Comparison of ENCODE assay signal across 13 cellular contexts in the genomic region with DNA sequence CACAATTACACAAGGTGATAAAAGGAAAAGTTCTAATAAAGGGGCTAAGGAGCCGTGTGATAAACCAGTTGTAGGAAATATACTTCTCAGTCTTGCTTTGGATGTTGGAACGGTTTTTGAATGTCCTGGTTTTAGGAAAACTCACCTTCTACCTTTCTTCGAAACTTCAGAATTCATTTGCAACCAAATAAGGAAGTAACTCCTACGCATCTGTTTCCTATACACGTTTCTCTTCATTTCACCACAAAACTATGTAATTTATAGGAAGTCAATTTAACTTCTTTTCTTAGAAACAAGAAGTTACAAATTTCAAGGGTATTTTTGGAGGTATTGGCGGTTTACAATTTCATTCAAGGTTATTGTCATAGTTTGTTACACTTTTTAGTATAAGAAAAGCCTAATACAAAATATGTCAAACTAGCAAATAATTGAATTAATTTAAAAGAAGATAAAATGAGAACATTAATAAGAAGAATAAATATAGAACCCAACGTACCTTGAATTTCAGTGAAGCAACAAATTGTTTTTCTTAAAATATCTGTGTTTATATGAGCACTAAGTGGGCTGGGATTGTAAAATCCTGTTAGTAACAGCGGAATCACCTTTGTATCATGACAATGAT. TPM values are rescaled to one million over a fixed set of nuclear protein-coding genes. Genes with fewer than 3 reads are reported as not detected.
DNase-seq lines count a peak whose midpoint lies in the region; ATAC-seq, FAIRE-seq and TF ChIP-seq lines count a peak whose summit lies in the region.
"Had no signal": no experiment of that assay in that cellular context is flagged by ENCODE, and none has a peak within 500 bp of the region (broad histone marks: within the 10 kb centered on the region; RNA-seq: fewer than 3 reads in every experiment).

No MANE protein-coding gene starts in this region.

- H4K91ac ChIP-seq in IMR-90 (ENCODE audit: insufficient read depth, low read depth, low read length): peak overlapping the region; percentile 42; the same call in 1 of the 2 replicates

- H3K27ac ChIP-seq in IMR-90 (ENCODE audit: insufficient read depth, low read length) (no peak overlapping the region), hepatocyte (no peak overlapping the region)
- H3K27ac ChIP-seq: C4-2B, esophagus squamous epithelium had no signal

- TF ChIP-seq RAD21 in IMR-90 (IDR thresholded peaks at IDR 0.05; ENCODE audit: low read length): no peak

- in situ Hi-C loops in IMR-90 (cut with MboI; ENCODE audit: low sequenced_read_pairs): no loop called here

- POLR2A ChIA-PET in IMR-90 (lab: Charles Lee; ENCODE audit: unreplicated experiment): no interaction called here

- H2BK5ac ChIP-seq in IMR-90 (ENCODE audit: low read depth, low read length, poor library complexity, severe bottlenecking): no peak overlapping the region

- no peaks in the 10 kb centered on the region for H4K20me1 ChIP-seq in IMR-90 (ENCODE audit: insufficient read depth, low read length)
- H4K20me1 ChIP-seq in hepatocyte (ENCODE audit: insufficient read depth, poor library complexity, severe bottlenecking): no peaks in the 10 kb centered on the region

- no peak overlapping the region for H3K56ac ChIP-seq in IMR-90 (ENCODE audit: extremely low read depth, insufficient read depth, low read length)

- no peak overlapping the region for H3K9ac ChIP-seq in IMR-90 (ENCODE audit: low read depth, low read length)

- H2AK5ac ChIP-seq in IMR-90 (ENCODE audit: low read depth, low read length): no peak overlapping the region

- no peak for TF ChIP-seq POLR2A in IMR-90 (IDR thresholded peaks at IDR 0.05; ENCODE audit: low read depth, low read length)

- no peak overlapping the region for H4K5ac ChIP-seq in IMR-90 (ENCODE audit: low read depth, low read length)

- H2BK120ac ChIP-seq in IMR-90 (ENCODE audit: low read depth, low read length): peak overlapping the region; percentile 77; the same call in 1 of the 2 replicates

- no peak overlapping the region; the same call in 1 of the 2 replicates for H3K18ac ChIP-seq in IMR-90 (ENCODE audit: low read depth, low read length)

- peak overlapping the region; percentile 94 for H2BK20ac ChIP-seq in IMR-90 (ENCODE audit: low read depth, low read length)

- H3K27me3 ChIP-seq in IMR-90 (ENCODE audit: control insufficient read depth, insufficient read depth, low read length) (no peaks in the 10 kb centered on the region), hepatocyte (no peaks in the 10 kb centered on the region)
- H3K27me3 ChIP-seq: esophagus squamous epithelium had no signal

- intact Hi-C loops in IMR-90 (cut with micrococcal nuclease): no loop called here

- DNase-seq in CD1c-positive myeloid dendritic cell (ENCODE audit: extremely low spot score) (peak; percentile 93), IMR-90 (no peak), SKM-1 treated with dmso at 0.1 percent for 144 hours (lab: John Stamatoyannopoulos, UW; ENCODE audit: unreplicated experiment) (peak; percentile 83), pons (ENCODE audit: low spot score) (no peak), hepatocyte (ENCODE audit: low spot score) (no peak)
- DNase-seq: esophagus squamous epithelium, H7, NCI-H2081 treated with DMSO at 0.1 percent for 48 hours had no signal

- H3K9me3 ChIP-seq in IMR-90 (ENCODE audit: control insufficient read depth, insufficient read depth, low read length) (no peaks in the 10 kb centered on the region), hepatocyte (ENCODE audit: low read depth) (peaks cover 4% of the 10 kb centered on the region)
- H3K9me3 ChIP-seq: esophagus squamous epithelium had no signal

- no peak overlapping the region for H3K14ac ChIP-seq in IMR-90 (replicated peaks; ENCODE audit: low read depth, low read length)

- H3K79me2 ChIP-seq in hepatocyte: no peaks in the 10 kb centered on the region

- H3K4ac ChIP-seq in IMR-90 (ENCODE audit: low read depth, low read length): no peak overlapping the region

- H3K36me3 ChIP-seq in IMR-90 (ENCODE audit: control insufficient read depth, insufficient read depth, low read length) (no peaks in the 10 kb centered on the region), hepatocyte (replicated peaks; ENCODE audit: insufficient read depth, low read depth) (no peaks in the 10 kb centered on the region)
- H3K36me3 ChIP-seq: esophagus squamous epithelium had no signal

- H3K4me2 ChIP-seq in IMR-90 (ENCODE audit: low read depth, low read length) (no peak overlapping the region), hepatocyte (no peak overlapping the region)

- H3K9me1 ChIP-seq in IMR-90 (ENCODE audit: insufficient read depth, low read length): 0 out of 2 replicates have a peak, but pooled peaks cover 2% of the 10 kb centered on the region

- peak overlapping the region; percentile 64; the same call in 1 of the 3 replicates for H2BK15ac ChIP-seq in IMR-90 (ENCODE audit: low read depth, low read length)

- no peaks in the 10 kb centered on the region for H3K9me2 ChIP-seq in hepatocyte (replicated peaks; ENCODE audit: insufficient read depth)

- H2AFZ ChIP-seq in IMR-90 (replicated peaks; ENCODE audit: low read length, poor library complexity) (no peak overlapping the region), hepatocyte (no peak overlapping the region)

- WGBS in IMR-90 (ENCODE audit: extremely low coverage in 2 of 2, insufficient read length in 1 of 2), 2 experiments: no CpG with 5 or more reads among the region's 8 CpGs
- 90% methylated on average over 8 of the region's 8 CpGs for WGBS in hepatocyte (ENCODE audit: low lambda C conversion rate, missing lambda C conversion rate)

- H3K4me1 ChIP-seq in IMR-90 (ENCODE audit: control insufficient read depth, insufficient read depth, low read length) (peaks cover 2% of the 10 kb centered on the region; the same call in 1 of the 2 replicates), hepatocyte (ENCODE audit: insufficient read depth) (no peaks in the 10 kb centered on the region)

- H2AK9ac ChIP-seq in IMR-90 (replicated peaks; ENCODE audit: low read depth, low read length, poor library complexity): no peak overlapping the region

- no peak overlapping the region for H4K8ac ChIP-seq in IMR-90 (ENCODE audit: low read depth in 2 of 2, low read length in 2 of 2)

- H3K23ac ChIP-seq in IMR-90 (ENCODE audit: low read depth, low read length): no peak overlapping the region; the same call in 1 of the 2 replicates

- dilution Hi-C loops in IMR-90 (cut with HindIII; ENCODE audit: low sequenced_read_pairs, unreplicated experiment): no loop called here

- no TSS peak for BruUV-seq in IMR-90 (replicated peaks; lab: Mats Ljungman, UMichigan)

- CTCF ChIA-PET in IMR-90 (lab: Yijun Ruan, JAX): no interaction called here

- H3K79me1 ChIP-seq in IMR-90 (ENCODE audit: low read depth in 1 of 2, low read length in 2 of 2): no peaks in the 10 kb centered on the region

- peak; percentile 70 for FAIRE-seq in colon (lab: Jason Lieb, UNC)

- H3K4me3 ChIP-seq in IMR-90 (ENCODE audit: insufficient read depth, low read depth, low read length) (no peak overlapping the region), hepatocyte (no peak overlapping the region)
- H3K4me3 ChIP-seq: esophagus squamous epithelium, PC-9 had no signal

- no peak for TF ChIP-seq CTCF in IMR-90 (conservative IDR thresholded peaks at IDR 0.05; ENCODE audit: low read depth, low read length)
- no peak for TF ChIP-seq CTCF in hepatocyte (IDR thresholded peaks at IDR 0.05; ENCODE audit: poor library complexity)

- no peak for ATAC-seq in IMR-90 (ENCODE audit: low read depth)
- no peak for ATAC-seq in GM21526 (IDR thresholded peaks at IDR 0.05; ENCODE audit: low FRiP score, unreplicated experiment)
- no peak for ATAC-seq in GM18520 (IDR thresholded peaks at IDR 0.05; ENCODE audit: unreplicated experiment)

TF ChIP-seq in IMR-90, 13 proteins besides CTCF, POLR2A, EP300 and RAD21:
- no peak for TF ChIP-seq NFE2L2 (IDR thresholded peaks at IDR 0.05; ENCODE audit: low read depth, low read length)
- TF ChIP-seq FOS (IDR thresholded peaks at IDR 0.05; ENCODE audit: low read depth, low read length): no peak
- no peak for TF ChIP-seq CEBPB (IDR thresholded peaks at IDR 0.05; ENCODE audit: low read depth, low read length)
- no peak for TF ChIP-seq RFX5 (IDR thresholded peaks at IDR 0.05; ENCODE audit: low read depth, low read length)
TF ChIP-seq in IMR-90: peak in this region for 0.

RNA-seq across cellular contexts. Expression of gene CD69, which starts 33.2 kb away (rescaled TPM):
- total RNA-seq in IMR-90 (2012; rRNA removed) (not detected in 2 replicates), hepatocyte (0.07 TPM in 1 of 2 replicates, not detected in the other)
- polyA plus RNA-seq in IMR-90 (2012; rRNA removed) (not detected in 2 replicates), hepatocyte (0.57 TPM in 1 of 2 replicates, not detected in the other)
- polyA plus RNA-seq in IMR-90 (2012; cell fraction: cytosol; rRNA removed): not detected in 2 replicates
- 0.08 TPM in 1 of 2 replicates, not detected in the other for polyA plus RNA-seq in IMR-90 (2012; cell fraction: nucleus; rRNA removed; ENCODE audit: low replicate concordance)
- total RNA-seq: H7, PC-9 had no signal

RNA-seq across cellular contexts. Expression of gene KLRF1, which starts 33.4 kb away (rescaled TPM):
- total RNA-seq in IMR-90 (2012; rRNA removed) (not detected in 2 replicates), hepatocyte (not detected in 2 replicates)
- polyA plus RNA-seq in IMR-90 (2012; rRNA removed) (not detected in 2 replicates), hepatocyte (not detected in 2 replicates)
- polyA plus RNA-seq in IMR-90 (2012; cell fraction: cytosol; rRNA removed): not detected in 2 replicates
- polyA plus RNA-seq in IMR-90 (2012; cell fraction: nucleus; rRNA removed; ENCODE audit: low replicate concordance): not detected in 2 replicates
- total RNA-seq: PC-9 had no signal

Comparison
In these comparisons a context has a peak if more than half of its experiments do, and no peak if none do; other contexts are left out.
1. DNase-seq: peak in CD1c-positive myeloid dendritic cell (single experiment) and SKM-1 treated with dmso at 0.1 percent for 144 hours (single experiment); none in IMR-90 (single experiment), pons (single experiment) and hepatocyte (single experiment).